ENCODE assay signal across 19 cellular contexts in the genomic region with DNA sequence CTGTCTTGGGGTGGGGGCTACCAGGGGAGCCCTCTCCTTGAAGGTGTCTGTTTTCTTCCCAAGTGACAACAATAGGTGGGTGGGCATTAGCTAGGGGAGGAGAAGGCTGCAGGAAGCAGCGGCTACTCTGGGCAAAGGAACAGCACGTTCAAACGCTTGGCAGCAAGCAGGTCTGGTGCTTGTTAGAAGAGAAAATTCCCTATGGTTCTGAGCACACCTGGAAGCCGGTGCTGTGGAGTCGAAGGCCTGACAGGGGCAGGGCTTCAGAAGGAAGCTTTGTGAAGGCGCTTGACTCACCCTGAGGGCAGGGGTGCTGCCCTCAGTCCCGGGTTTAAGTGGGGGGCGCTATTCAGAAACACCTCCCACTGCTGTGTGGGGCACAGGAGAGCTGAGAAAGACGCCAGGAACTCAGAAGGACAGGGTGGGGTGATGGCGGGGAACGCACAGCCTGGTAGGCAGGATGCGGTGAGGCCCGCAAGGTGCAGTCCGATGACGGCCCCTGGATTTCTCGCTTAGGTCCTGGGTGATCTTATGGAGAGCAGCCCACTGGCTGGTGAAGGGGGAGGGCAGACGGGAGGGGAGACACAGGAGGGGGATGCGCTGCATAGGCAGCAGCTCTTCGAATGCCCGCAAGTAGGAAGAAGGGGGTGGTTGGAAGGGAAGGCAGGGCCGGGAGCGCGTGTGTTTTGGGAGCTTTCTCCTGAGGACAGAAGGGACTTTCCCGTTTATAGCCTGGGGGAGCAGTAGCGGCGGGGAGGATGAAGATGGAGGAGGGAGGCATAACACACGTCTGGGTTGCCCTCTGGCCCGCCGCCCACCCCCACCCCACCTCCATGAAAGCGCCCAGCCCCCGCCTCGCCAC. TPM values are rescaled to one million over a fixed set of nuclear protein-coding genes. Genes with fewer than 3 reads are reported as not detected.
DNase-seq lines count a peak whose midpoint lies in the region; ATAC-seq and TF ChIP-seq lines count a peak whose summit lies in the region.
"Had no signal": no experiment of that assay in that cellular context is flagged by ENCODE, and none has a peak within 500 bp of the region (broad histone marks: within the 10 kb centered on the region; RNA-seq: fewer than 3 reads in every experiment).

No MANE protein-coding gene starts in this region.

- H3K36me3 ChIP-seq in mammary epithelial cell (ENCODE audit: insufficient read depth, low read length) (no peaks in the 10 kb centered on the region), OCI-LY3 (replicated peaks; ENCODE audit: low read depth, low read length) (no peaks in the 10 kb centered on the region), SK-N-SH (replicated peaks in 1 of 2; ENCODE audit: control insufficient read depth in 1 of 2, insufficient read depth in 2 of 2, low read length in 1 of 2) (peaks cover 0 to 9% of the 10 kb centered on the region in 2 experiments), body of pancreas (replicated peaks in 1 of 2; ENCODE audit: insufficient read depth in 1 of 2, low read depth in 2 of 2) (no peaks in the 10 kb centered on the region)

- POLR2A ChIA-PET in MCF 10A (lab: Yijun Ruan, JAX) (interaction anchor here (1.5 to 1.7 kb wide), 2 partner anchors 54 to 56 kb away, joined by 7 read pairs; a partner anchor contains a TSS), SK-N-SH (lab: Yijun Ruan, JAX) (interaction anchor here (0.9 to 1.2 kb wide), 5 partner anchors 10 to 174 kb away, joined by 3 to 4 read pairs (median 3); a partner anchor contains a TSS)

- peaks cover 8% of the 10 kb centered on the region for H3K4me1 ChIP-seq in mammary epithelial cell (ENCODE audit: insufficient read depth, low read length)
- H3K4me1 ChIP-seq in OCI-LY3 (ENCODE audit: low read length): peaks cover 25% of the 10 kb centered on the region
- peaks cover 6 to 19% of the 10 kb centered on the region in 2 experiments; a peak in 2 of 4 replicates for H3K4me1 ChIP-seq in SK-N-SH (ENCODE audit: control insufficient read depth in 1 of 2, insufficient read depth in 2 of 2, low read depth in 1 of 2, low read length in 1 of 2)
- H3K4me1 ChIP-seq in body of pancreas: peaks cover 18% of the 10 kb centered on the region

- BruUV-seq in MCF 10A (replicated peaks; lab: Mats Ljungman, UMichigan) (no TSS peak), mammary epithelial cell (replicated peaks; lab: Mats Ljungman, UMichigan) (no TSS peak)

- H3K4me3 Mint-ChIP-seq in MCF 10A (ENCODE audit: unreplicated experiment) (no peak overlapping the region), CD14-positive monocyte (peak overlapping the region in 1 of 2 donors; percentile 69)
- peak overlapping the region; percentile 37 for H3K4me3 Mint-ChIP-seq in stimulated activated memory B cell treated with anti-CD40 and anti-IgM and Interleukin-4, amounts not matched to agents 10 μg/mL and 1 μg/mL and 100 μg/mL, for 72 hours

- H3K27me3 Mint-ChIP-seq in MCF 10A (ENCODE audit: insufficient read depth, unreplicated experiment) (no peaks in the 10 kb centered on the region), CD14-positive monocyte (ENCODE audit: low read depth in 3 of 3) (peaks cover 36 to 45% (median 44%) of the 10 kb centered on the region in 3 donors)
- peaks cover 28% of the 10 kb centered on the region for H3K27me3 Mint-ChIP-seq in stimulated activated memory B cell treated with anti-CD40 and anti-IgM and Interleukin-4, amounts not matched to agents 10 μg/mL and 1 μg/mL and 100 μg/mL, for 72 hours

- H3K27ac ChIP-seq in mammary epithelial cell (ENCODE audit: insufficient read depth, low read depth, low read length) (no peak overlapping the region), OCI-LY3 (ENCODE audit: low read length) (no peak overlapping the region), SK-N-SH (ENCODE audit: low read depth in 2 of 2, low read length in 1 of 2) (no peak overlapping the region), body of pancreas (no peak overlapping the region)

- H3K36me3 Mint-ChIP-seq in MCF 10A (ENCODE audit: insufficient read depth, unreplicated experiment): peaks cover 9% of the 10 kb centered on the region
- no peaks in the 10 kb centered on the region for H3K36me3 Mint-ChIP-seq in stimulated activated memory B cell treated with anti-CD40 and anti-IgM and Interleukin-4, amounts not matched to agents 10 μg/mL and 1 μg/mL and 100 μg/mL, for 72 hours
- peaks cover 3 to 8% of the 10 kb centered on the region in 2 donors for H3K36me3 Mint-ChIP-seq in CD14-positive monocyte

- CTCF ChIA-PET in MCF 10A (lab: Yijun Ruan, JAX): interaction anchor here (0.5 to 15.7 kb wide), 11 partner anchors 9 to 206 kb away, joined by 3 to 396 read pairs (median 4); a partner anchor contains a TSS
- CTCF ChIA-PET in mammary epithelial cell (lab: Charles Lee; ENCODE audit: low non-redundant PET): interaction anchor here (0.8 kb wide), 1 partner anchor 16 kb away, joined by 3 read pairs; no protein-coding TSS in a partner anchor
- CTCF ChIA-PET in SK-N-SH (lab: Yijun Ruan, JAX): interaction anchor here (0.9 to 57.6 kb wide), 16 partner anchors 10 to 197 kb away, joined by 3 to 1706 read pairs (median 8); a partner anchor contains a TSS

- H3K9me2 ChIP-seq in SK-N-SH: no peaks in the 10 kb centered on the region

- in situ Hi-C loops in mammary epithelial cell (cut with MboI; ENCODE audit: low sequenced_read_pairs in 2 of 2): no loop called here

- H3K9ac ChIP-seq in mammary epithelial cell (ENCODE audit: insufficient read depth, low read length): no peak overlapping the region
- no peak overlapping the region for H3K9ac ChIP-seq in OCI-LY3 (ENCODE audit: low read length)
- no peak overlapping the region for H3K9ac ChIP-seq in SK-N-SH

- DNase-seq in MCF 10A (ENCODE audit: unreplicated experiment): no peak
- DNase-seq in mammary epithelial cell: no peak
- peak; percentile 52 for DNase-seq in islet precursor cell
- no peak for DNase-seq in CD14-positive monocyte (ENCODE audit: low spot score)
- no peak for DNase-seq in SK-N-SH
- DNase-seq in body of pancreas: no peak
- DNase-seq: activated CD4-positive, alpha-beta T cell treated with anti-CD3 and anti-CD28 coated beads for 1 hour; amygdala; cerebellar nuclear complex; MG63; NCI-H1930; NCI-H510A; SIG-M5; T1000 had no signal

- TF ChIP-seq POLR2A in body of pancreas (IDR thresholded peaks at IDR 0.05): no peak

- H3K4me3 ChIP-seq in mammary epithelial cell (replicated peaks in 1 of 3; ENCODE audit: insufficient read depth in 1 of 3, low read depth in 2 of 3, low read length in 3 of 3): no peak overlapping the region
- peak overlapping the region; percentile 35; the same call in 1 of the 2 replicates for H3K4me3 ChIP-seq in OCI-LY3 (ENCODE audit: low read length)
- H3K4me3 ChIP-seq in SK-N-SH (ENCODE audit: low read depth in 2 of 2, low read length in 1 of 2): no peak overlapping the region
- no peak overlapping the region for H3K4me3 ChIP-seq in body of pancreas
- H3K4me3 ChIP-seq: MG63 had no signal

- H3K27me3 ChIP-seq in mammary epithelial cell (ENCODE audit: insufficient read depth, low read length): no peaks in the 10 kb centered on the region
- no peaks in the 10 kb centered on the region for H3K27me3 ChIP-seq in OCI-LY3 (ENCODE audit: low read depth, low read length)
- H3K27me3 ChIP-seq in SK-N-SH (ENCODE audit: insufficient read depth): no peaks in the 10 kb centered on the region
- no peaks in the 10 kb centered on the region for H3K27me3 ChIP-seq in body of pancreas
- H3K27me3 ChIP-seq: MG63 had no signal

- 87% methylated on average over 9 of the region's 32 CpGs for WGBS in mammary epithelial cell (ENCODE audit: low coverage, missing lambda C conversion rate)
- WGBS in SK-N-SH (ENCODE audit: low lambda C conversion rate): 90% methylated on average over 27 of the region's 32 CpGs
- WGBS in body of pancreas, 2 donors: 45 to 54% methylated on average over 26 to 31 of the region's 32 CpGs

- H4K20me1 ChIP-seq in mammary epithelial cell (ENCODE audit: insufficient read depth, low read length) (no peaks in the 10 kb centered on the region), OCI-LY3 (ENCODE audit: insufficient read depth, low read length) (no peaks in the 10 kb centered on the region), SK-N-SH (ENCODE audit: insufficient read depth) (0 out of 2 replicates have a peak, but pooled peaks cover 3% of the 10 kb centered on the region)

- H3K9me3 Mint-ChIP-seq in MCF 10A (ENCODE audit: unreplicated experiment) (no peaks in the 10 kb centered on the region), CD14-positive monocyte (peaks cover 0 to 2% (median 0%) of the 10 kb centered on the region in 7 donors)
- H3K9me3 Mint-ChIP-seq in stimulated activated memory B cell treated with anti-CD40 and anti-IgM and Interleukin-4, amounts not matched to agents 10 μg/mL and 1 μg/mL and 100 μg/mL, for 72 hours: no peaks in the 10 kb centered on the region

- H2AFZ ChIP-seq in mammary epithelial cell (ENCODE audit: low read depth, low read length) (no peak overlapping the region), OCI-LY3 (ENCODE audit: low read depth, low read length) (peak overlapping the region; percentile 15; the same call in 1 of the 2 replicates), SK-N-SH (ENCODE audit: low read depth) (no peak overlapping the region)

- intact Hi-C loops in MCF 10A (cut with micrococcal nuclease): no loop called here
- intact Hi-C loops in mammary epithelial cell (cut with micrococcal nuclease): no loop called here
- intact Hi-C loops in CD14-positive monocyte (cut with micrococcal nuclease): loop anchor here in 1 of 2 donors (5.0 kb wide), 2 partner anchors 41 to 171 kb away; no protein-coding TSS in a partner anchor
- intact Hi-C loops in body of pancreas (cut with DNase I): loop anchor here (5.0 to 10.0 kb wide), 3 partner anchors 74 to 204 kb away; a partner anchor contains a TSS

- H3K4me1 Mint-ChIP-seq in MCF 10A (ENCODE audit: insufficient read depth, unreplicated experiment) (peaks cover 11% of the 10 kb centered on the region), CD14-positive monocyte (peaks cover 25% of the 10 kb centered on the region)
- peaks cover 24% of the 10 kb centered on the region for H3K4me1 Mint-ChIP-seq in stimulated activated memory B cell treated with anti-CD40 and anti-IgM and Interleukin-4, amounts not matched to agents 10 μg/mL and 1 μg/mL and 100 μg/mL, for 72 hours

- H3K27ac Mint-ChIP-seq in MCF 10A (ENCODE audit: low read depth, unreplicated experiment): peak overlapping the region; percentile 46
- H3K27ac Mint-ChIP-seq in stimulated activated memory B cell treated with anti-CD40 and anti-IgM and Interleukin-4, amounts not matched to agents 10 μg/mL and 1 μg/mL and 100 μg/mL, for 72 hours: peak overlapping the region; percentile 38
- peak overlapping the region in 2 of 7 donors; percentile 40 to 50 for H3K27ac Mint-ChIP-seq in CD14-positive monocyte

- TF ChIP-seq RAD21 in SK-N-SH (IDR thresholded peaks at IDR 0.05; ENCODE audit: low read length): no peak

- no peak overlapping the region for H3K4me2 ChIP-seq in mammary epithelial cell (ENCODE audit: insufficient read depth, low read depth, low read length)
- peak overlapping the region; percentile 87 for H3K4me2 ChIP-seq in OCI-LY3 (ENCODE audit: low read length)
- no peak overlapping the region for H3K4me2 ChIP-seq in SK-N-SH

- no peak for TF ChIP-seq EP300 in SK-N-SH (IDR thresholded peaks at IDR 0.05; ENCODE audit: borderline replicate concordance in 1 of 2, low read depth in 1 of 2, low read length in 1 of 2)

- TF ChIP-seq CTCF in MCF 10A (IDR thresholded peaks at IDR 0.05; ENCODE audit: unreplicated experiment): no peak
- no peak for TF ChIP-seq CTCF in mammary epithelial cell (conservative IDR thresholded peaks at IDR 0.05 in 1 of 2, IDR thresholded peaks at IDR 0.05 in 1 of 2; ENCODE audit: extremely low read depth in 1 of 2, insufficient read depth in 1 of 2, low read depth in 1 of 2, low read length in 2 of 2)
- no peak for TF ChIP-seq CTCF in OCI-LY3 (IDR thresholded peaks at IDR 0.05; ENCODE audit: low read depth, low read length)
- TF ChIP-seq CTCF in CD14-positive monocyte (IDR thresholded peaks at IDR 0.05): no peak
- no peak for TF ChIP-seq CTCF in SK-N-SH (IDR thresholded peaks at IDR 0.05)
- TF ChIP-seq CTCF in body of pancreas (IDR thresholded peaks at IDR 0.05): no peak

- H3F3A ChIP-seq in SK-N-SH (replicated peaks; ENCODE audit: insufficient read depth): peaks cover 21% of the 10 kb centered on the region

- dilution Hi-C loops in mammary epithelial cell (cut with HindIII; ENCODE audit: low sequenced_read_pairs): loop anchor here (5.0 kb wide), 2 partner anchors 59 to 76 kb away; no protein-coding TSS in a partner anchor

- no peak for ATAC-seq in stimulated activated memory B cell treated with anti-CD40 and anti-IgM and Interleukin-4, amounts not matched to agents 10 μg/mL and 1 μg/mL and 100 μg/mL, for 72 hours
- no peak for ATAC-seq in body of pancreas

- no peaks in the 10 kb centered on the region for H3K9me3 ChIP-seq in mammary epithelial cell (replicated peaks; ENCODE audit: insufficient read depth, low read length)
- no peaks in the 10 kb centered on the region for H3K9me3 ChIP-seq in OCI-LY3 (ENCODE audit: insufficient read depth, low read length)
- H3K9me3 ChIP-seq in SK-N-SH: no peaks in the 10 kb centered on the region
- H3K9me3 ChIP-seq in body of pancreas: no peaks in the 10 kb centered on the region
- H3K9me3 ChIP-seq: MG63 had no signal

- H3K79me2 ChIP-seq in mammary epithelial cell (ENCODE audit: insufficient read depth, low read length) (no peaks in the 10 kb centered on the region), OCI-LY3 (ENCODE audit: low read length) (no peaks in the 10 kb centered on the region), SK-N-SH (ENCODE audit: insufficient read depth) (no peaks in the 10 kb centered on the region)

RNA-seq across cellular contexts. Expression of a gene that starts 3.2 kb away (rescaled TPM):
- total RNA-seq in MCF 10A (2022): not detected in 2 replicates
- under 1 TPM in 1 of 2 donors, not detected in 1; 0.67 TPM for total RNA-seq in mammary epithelial cell
- not detected for polyA plus RNA-seq in mammary epithelial cell
- 0.57 TPM for polyA minus RNA-seq in mammary epithelial cell
- not detected for polyA plus RNA-seq in CD14-positive monocyte
- not detected in 2 replicates for polyA plus RNA-seq in SK-N-SH (2012; rRNA removed)
- not detected in 2 replicates for polyA plus RNA-seq in SK-N-SH (2012; cell fraction: cytosol; rRNA removed)
- polyA plus RNA-seq in SK-N-SH (2012; cell fraction: nucleus; rRNA removed): not detected in 2 replicates
- 1 to 10 TPM in 1 of 2 donors, not detected in 1; 1.3 TPM for total RNA-seq in body of pancreas
- total RNA-seq: lower leg skin, OCI-LY7, temporal lobe had no signal

RNA-seq across cellular contexts. Expression of a gene that starts 52.3 kb away (rescaled TPM):
- total RNA-seq in MCF 10A (2022) (12.2 and 12.6 TPM in 2 replicates), mammary epithelial cell (10 to 100 TPM; 12.7 to 26.6 TPM), body of pancreas (10 to 100 TPM; 11.4 to 13.8 TPM)
- polyA plus RNA-seq in mammary epithelial cell (6.9 TPM), CD14-positive monocyte (10 to 100 TPM; 14.9 to 29.4 TPM), SK-N-SH (2012; rRNA removed) (8.9 and 13.3 TPM in 2 replicates)
- polyA minus RNA-seq in mammary epithelial cell: 18.5 TPM
- polyA plus RNA-seq in SK-N-SH (2012; cell fraction: cytosol; rRNA removed): 6.9 and 9.6 TPM in 2 replicates
- polyA plus RNA-seq in SK-N-SH (2012; cell fraction: nucleus; rRNA removed): 13.2 and 15.0 TPM in 2 replicates

RNA-seq across cellular contexts. Expression of a gene that starts 56.4 kb away (rescaled TPM):
- total RNA-seq in MCF 10A (2022) (100 and 151 TPM in 2 replicates), mammary epithelial cell (10 to 100 TPM in 1 of 2 donors, 1 to 10 TPM in 1; 3.2 to 93.3 TPM), body of pancreas (under 1 TPM in 1 of 2 donors, not detected in 1; 0.33 TPM)
- polyA plus RNA-seq in mammary epithelial cell (52.6 TPM), CD14-positive monocyte (under 1 TPM; 0.28 to 0.94 TPM), SK-N-SH (2012; rRNA removed) (20.6 and 23.2 TPM in 2 replicates)
- polyA minus RNA-seq in mammary epithelial cell: 32.4 TPM
- polyA plus RNA-seq in SK-N-SH (2012; cell fraction: cytosol; rRNA removed): 31.8 and 42.2 TPM in 2 replicates
- 11.8 and 25.8 TPM in 2 replicates for polyA plus RNA-seq in SK-N-SH (2012; cell fraction: nucleus; rRNA removed)
